In genomic region chr6:158536891-158537798, GRCh38 we compare ENCODE assay signal across 8 cellular contexts. TPM values are rescaled to one million over a fixed set of nuclear protein-coding genes. Genes with fewer than 3 reads are reported as not detected.
A peak's percentile ranks its signal among the peaks of the same experiment; 100 is the strongest.
DNase-seq lines count a peak whose midpoint lies in the region; ATAC-seq and TF ChIP-seq lines count a peak whose summit lies in the region.

No MANE protein-coding gene starts in this region.

- no peaks in the 10 kb centered on the region for H3K36me3 ChIP-seq in tibial nerve

- peaks cover 0 to 22% (median 0%) of the 10 kb centered on the region in 4 donors for H3K9me3 ChIP-seq in tibial nerve

- H3K36me3 Mint-ChIP-seq in chondrocyte (ENCODE audit: low read depth) (no peaks in the 10 kb centered on the region), memory B cell (peaks cover 1% of the 10 kb centered on the region)

- TF ChIP-seq POLR2A in tibial nerve (IDR thresholded peaks at IDR 0.05): no peak

- WGBS in tibial nerve, 2 donors: 6 to 7% methylated on average over 42 to 77 of the region's 94 CpGs

- peak; percentile 45 for DNase-seq in stimulated activated CD4-positive, alpha-beta T cell treated with anti-CD3 and anti-CD28 coated beads, Interleukin-15, amount 100 ng/mL, for 24 hours
- DNase-seq in stimulated activated CD4-positive, alpha-beta T cell treated with anti-CD3 and anti-CD28 coated beads, Interleukin-1b, Interleukin-23, amount 100 ng/mL, for 48 hours: no peak
- DNase-seq in SHP77 (lab: John Stamatoyannopoulos, UW) (peak; percentile 81 to 84), chondrocyte (ENCODE audit: low spot score) (no peak), memory B cell (ENCODE audit: low spot score in 2 of 2) (no peak), tibial nerve (ENCODE audit: low spot score in 2 of 2) (no peak)

- H3K27ac Mint-ChIP-seq in chondrocyte (ENCODE audit: unreplicated experiment): no peak overlapping the region
- no peak overlapping the region for H3K27ac Mint-ChIP-seq in memory B cell

- no peak for TF ChIP-seq EP300 in tibial nerve (IDR thresholded peaks at IDR 0.05)

- H3K27me3 ChIP-seq in tibial nerve: peaks cover 0 to 42% of the 10 kb centered on the region in 2 donors

- no peak overlapping the region for H3K27ac ChIP-seq in tibial nerve

- H3K9me3 Mint-ChIP-seq in chondrocyte (ENCODE audit: low read depth): peaks cover 3% of the 10 kb centered on the region
- peaks cover under 1% of the 10 kb centered on the region for H3K9me3 Mint-ChIP-seq in memory B cell

- H3K4me3 Mint-ChIP-seq in chondrocyte (ENCODE audit: unreplicated experiment) (peak overlapping the region; percentile 72), memory B cell (peak overlapping the region; percentile 3)

- H3K4me1 ChIP-seq in tibial nerve: peaks cover 0 to 18% (median 9%) of the 10 kb centered on the region in 4 donors

- H3K4me3 ChIP-seq in tibial nerve: peak overlapping the region in 3 of 4 donors; percentile 14 to 55 (median 40)

- ATAC-seq in memory B cell (ENCODE audit: low read depth) (no peak), HG03432 (IDR thresholded peaks at IDR 0.05; ENCODE audit: unreplicated experiment) (no peak), HG02588 (IDR thresholded peaks at IDR 0.05; ENCODE audit: unreplicated experiment) (no peak)

- H3K4me1 Mint-ChIP-seq in chondrocyte (ENCODE audit: low read depth) (peaks cover 12% of the 10 kb centered on the region), memory B cell (no peaks in the 10 kb centered on the region)

- H3K27me3 Mint-ChIP-seq in chondrocyte (ENCODE audit: low read depth) (no peaks in the 10 kb centered on the region), memory B cell (peaks cover 27% of the 10 kb centered on the region)

- no peak for TF ChIP-seq CTCF in chondrocyte (IDR thresholded peaks at IDR 0.05)
- TF ChIP-seq CTCF in tibial nerve (IDR thresholded peaks at IDR 0.05): no peak

RNA-seq across cellular contexts. Expression of gene TMEM181, which starts 22.7 kb away (rescaled TPM):
- total RNA-seq in chondrocyte: 39.0 to 42.2 TPM (median 41.6 TPM) in 3 replicates
- total RNA-seq in tibial nerve: 10 to 100 TPM; 14.1 to 19.0 (median 17.8) TPM

Comparison
In these comparisons a context has a peak if more than half of its experiments do, and no peak if none do; other contexts are left out.
1. DNase-seq: peak in stimulated activated CD4-positive, alpha-beta T cell treated with anti-CD3 and anti-CD28 coated beads, Interleukin-15, amount 100 ng/mL, for 24 hours (single experiment) and SHP77 (2 of 2); none in stimulated activated CD4-positive, alpha-beta T cell treated with anti-CD3 and anti-CD28 coated beads, Interleukin-1b, Interleukin-23, amount 100 ng/mL, for 48 hours (single experiment), chondrocyte (single experiment), memory B cell (0 of 2) and tibial nerve (0 of 2).